In the genomic region with DNA sequence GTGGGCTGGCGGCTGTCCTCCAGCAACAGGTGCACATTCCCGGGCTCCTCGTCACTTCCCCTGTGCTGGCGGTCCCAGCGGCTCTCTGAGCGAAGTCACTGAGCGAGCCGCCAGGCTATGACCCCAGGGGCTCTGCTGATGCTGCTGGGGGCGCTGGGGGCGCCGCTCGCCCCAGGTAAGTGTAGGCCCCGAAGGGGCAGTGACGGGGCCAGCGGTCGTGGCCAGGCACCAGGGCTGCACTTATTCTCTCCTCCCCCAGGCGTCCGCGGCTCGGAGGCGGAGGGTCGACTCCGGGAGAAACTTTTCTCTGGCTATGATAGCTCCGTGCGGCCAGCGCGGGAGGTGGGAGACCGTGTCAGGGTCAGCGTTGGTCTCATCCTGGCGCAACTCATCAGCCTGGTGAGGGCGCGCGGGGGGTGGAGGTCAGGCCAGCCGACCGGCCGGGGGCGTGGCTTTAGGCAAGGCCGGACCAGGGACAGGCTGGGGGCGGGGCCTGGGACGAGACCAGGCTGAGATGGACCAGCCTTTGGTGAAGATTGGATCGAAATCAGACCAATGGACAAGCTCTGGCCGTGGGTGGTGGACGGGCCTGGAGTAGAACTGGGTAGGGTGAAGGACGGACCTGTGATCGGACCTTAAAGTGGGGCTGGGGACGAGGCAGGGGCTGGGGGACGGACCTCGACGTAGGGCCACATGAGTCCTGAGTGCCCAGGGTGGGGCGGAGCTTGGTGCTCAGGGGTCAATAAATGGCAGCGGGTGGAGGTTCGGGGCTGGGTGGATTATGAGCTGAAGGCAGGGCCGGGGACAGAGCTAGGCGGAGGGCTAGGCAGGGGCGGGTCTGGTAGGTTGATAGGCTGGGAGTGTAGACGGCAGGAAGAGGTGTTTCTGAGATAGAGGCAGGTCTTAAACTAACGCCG, we compare ENCODE assay signal across 2 cellular contexts.
TF ChIP-seq lines count a peak whose summit lies in the region.

A gene with protein sequence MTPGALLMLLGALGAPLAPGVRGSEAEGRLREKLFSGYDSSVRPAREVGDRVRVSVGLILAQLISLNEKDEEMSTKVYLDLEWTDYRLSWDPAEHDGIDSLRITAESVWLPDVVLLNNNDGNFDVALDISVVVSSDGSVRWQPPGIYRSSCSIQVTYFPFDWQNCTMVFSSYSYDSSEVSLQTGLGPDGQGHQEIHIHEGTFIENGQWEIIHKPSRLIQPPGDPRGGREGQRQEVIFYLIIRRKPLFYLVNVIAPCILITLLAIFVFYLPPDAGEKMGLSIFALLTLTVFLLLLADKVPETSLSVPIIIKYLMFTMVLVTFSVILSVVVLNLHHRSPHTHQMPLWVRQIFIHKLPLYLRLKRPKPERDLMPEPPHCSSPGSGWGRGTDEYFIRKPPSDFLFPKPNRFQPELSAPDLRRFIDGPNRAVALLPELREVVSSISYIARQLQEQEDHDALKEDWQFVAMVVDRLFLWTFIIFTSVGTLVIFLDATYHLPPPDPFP (plus strand): TSS at position 51 of the 917 bp plus-strand sequence. CDS start 67 bp downstream, at position 118.

TF ChIP-seq in HEK293, 187 proteins besides CTCF, POLR2A, EP300 and RAD21 (continued from another document and continues in another):
- 0 out of 2 replicates have a peak, but pooled peaks have one; percentile 8 for TF ChIP-seq ZNF423 (tag by site-specific recombination; IDR thresholded peaks at IDR 0.05)
- TF ChIP-seq ZNF341 (tag by site-specific recombination; IDR thresholded peaks at IDR 0.05; ENCODE audit: low read depth): peak; percentile 92
- no peak for TF ChIP-seq ZNF629 (tag by site-specific recombination; IDR thresholded peaks at IDR 0.05)
- TF ChIP-seq ZNF623 (tag by site-specific recombination; IDR thresholded peaks at IDR 0.05): no peak
- TF ChIP-seq ZIC2 (tag by site-specific recombination; IDR thresholded peaks at IDR 0.05): peak; percentile 53
- TF ChIP-seq ZNF664 (tag by site-specific recombination; IDR thresholded peaks at IDR 0.05): no peak
- TF ChIP-seq SCRT1 (tag by site-specific recombination; IDR thresholded peaks at IDR 0.05; ENCODE audit: borderline replicate concordance): peak; percentile 52; the same call in 1 of the 2 replicates
- TF ChIP-seq KLF10 (tag by site-specific recombination; IDR thresholded peaks at IDR 0.05): no peak
- peak; percentile 93 for TF ChIP-seq GLIS2 (tag by site-specific recombination; IDR thresholded peaks at IDR 0.05)
- peak; percentile 88 for TF ChIP-seq KLF1 (tag by site-specific recombination; IDR thresholded peaks at IDR 0.05)
- peak; percentile 84 for TF ChIP-seq KLF9 (tag by site-specific recombination; IDR thresholded peaks at IDR 0.05; ENCODE audit: low read depth)
- TF ChIP-seq ZNF654 (tag by site-specific recombination; IDR thresholded peaks at IDR 0.05; ENCODE audit: low read depth): no peak
- TF ChIP-seq ZNF777 (tag by site-specific recombination; IDR thresholded peaks at IDR 0.05; ENCODE audit: borderline replicate concordance): peak; percentile 79; the same call in 1 of the 2 replicates
- TF ChIP-seq SP2 (tag by site-specific recombination; IDR thresholded peaks at IDR 0.05): peak; percentile 88
- no peak for TF ChIP-seq ZNF138 (tag by site-specific recombination; IDR thresholded peaks at IDR 0.05; ENCODE audit: borderline replicate concordance)
- TF ChIP-seq, protein P1, sequence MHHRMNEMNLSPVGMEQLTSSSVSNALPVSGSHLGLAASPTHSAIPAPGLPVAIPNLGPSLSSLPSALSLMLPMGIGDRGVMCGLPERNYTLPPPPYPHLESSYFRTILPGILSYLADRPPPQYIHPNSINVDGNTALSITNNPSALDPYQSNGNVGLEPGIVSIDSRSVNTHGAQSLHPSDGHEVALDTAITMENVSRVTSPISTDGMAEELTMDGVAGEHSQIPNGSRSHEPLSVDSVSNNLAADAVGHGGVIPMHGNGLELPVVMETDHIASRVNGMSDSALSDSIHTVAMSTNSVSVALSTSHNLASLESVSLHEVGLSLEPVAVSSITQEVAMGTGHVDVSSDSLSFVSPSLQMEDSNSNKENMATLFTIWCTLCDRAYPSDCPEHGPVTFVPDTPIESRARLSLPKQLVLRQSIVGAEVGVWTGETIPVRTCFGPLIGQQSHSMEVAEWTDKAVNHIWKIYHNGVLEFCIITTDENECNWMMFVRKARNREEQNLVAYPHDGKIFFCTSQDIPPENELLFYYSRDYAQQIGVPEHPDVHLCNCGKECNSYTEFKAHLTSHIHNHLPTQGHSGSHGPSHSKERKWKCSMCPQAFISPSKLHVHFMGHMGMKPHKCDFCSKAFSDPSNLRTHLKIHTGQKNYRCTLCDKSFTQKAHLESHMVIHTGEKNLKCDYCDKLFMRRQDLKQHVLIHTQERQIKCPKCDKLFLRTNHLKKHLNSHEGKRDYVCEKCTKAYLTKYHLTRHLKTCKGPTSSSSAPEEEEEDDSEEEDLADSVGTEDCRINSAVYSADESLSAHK (tag by site-specific recombination; IDR thresholded peaks at IDR 0.05): no peak
- TF ChIP-seq ZBTB8A (tag by site-specific recombination; IDR thresholded peaks at IDR 0.05): peak; percentile 42; the same call in 1 of the 2 replicates
- peak; percentile 11; the same call in 1 of the 2 replicates for TF ChIP-seq SP7 (tag by site-specific recombination; IDR thresholded peaks at IDR 0.05)
- TF ChIP-seq, protein P2, sequence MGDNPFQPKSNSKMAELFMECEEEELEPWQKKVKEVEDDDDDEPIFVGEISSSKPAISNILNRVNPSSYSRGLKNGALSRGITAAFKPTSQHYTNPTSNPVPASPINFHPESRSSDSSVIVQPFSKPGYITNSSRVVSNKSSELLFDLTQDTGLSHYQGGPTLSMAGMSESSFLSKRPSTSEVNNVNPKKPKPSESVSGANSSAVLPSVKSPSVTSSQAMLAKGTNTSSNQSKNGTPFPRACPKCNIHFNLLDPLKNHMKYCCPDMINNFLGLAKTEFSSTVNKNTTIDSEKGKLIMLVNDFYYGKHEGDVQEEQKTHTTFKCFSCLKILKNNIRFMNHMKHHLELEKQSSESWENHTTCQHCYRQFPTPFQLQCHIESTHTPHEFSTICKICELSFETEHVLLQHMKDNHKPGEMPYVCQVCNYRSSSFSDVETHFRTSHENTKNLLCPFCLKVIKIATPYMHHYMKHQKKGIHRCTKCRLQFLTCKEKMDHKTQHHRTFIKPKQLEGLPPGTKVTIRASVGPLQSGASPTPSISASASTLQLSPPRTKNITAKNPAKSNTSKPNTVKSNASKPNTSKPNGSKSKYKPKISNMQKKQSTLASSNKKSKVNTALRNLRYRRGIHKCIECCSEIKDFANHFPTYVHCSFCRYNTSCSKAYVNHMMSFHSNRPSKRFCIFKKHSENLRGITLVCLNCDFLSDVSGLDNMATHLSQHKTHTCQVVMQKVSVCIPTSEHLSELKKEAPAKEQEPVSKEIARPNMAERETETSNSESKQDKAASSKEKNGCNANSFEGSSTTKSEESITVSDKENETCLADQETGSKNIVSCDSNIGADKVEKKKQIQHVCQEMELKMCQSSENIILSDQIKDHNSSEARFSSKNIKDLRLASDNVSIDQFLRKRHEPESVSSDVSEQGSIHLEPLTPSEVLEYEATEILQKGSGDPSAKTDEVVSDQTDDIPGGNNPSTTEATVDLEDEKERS (tag by site-specific recombination; IDR thresholded peaks at IDR 0.05): no peak
- TF ChIP-seq ZNF521 (tag by site-specific recombination; IDR thresholded peaks at IDR 0.05): no peak
- no peak for TF ChIP-seq ZNF121 (tag by site-specific recombination; IDR thresholded peaks at IDR 0.05)
- TF ChIP-seq ZNF366 (tag by site-specific recombination; conservative IDR thresholded peaks at IDR 0.05): no peak
- TF ChIP-seq ZNF211 (tag by site-specific recombination; IDR thresholded peaks at IDR 0.05; ENCODE audit: low read depth): no peak
- TF ChIP-seq, protein P3, sequence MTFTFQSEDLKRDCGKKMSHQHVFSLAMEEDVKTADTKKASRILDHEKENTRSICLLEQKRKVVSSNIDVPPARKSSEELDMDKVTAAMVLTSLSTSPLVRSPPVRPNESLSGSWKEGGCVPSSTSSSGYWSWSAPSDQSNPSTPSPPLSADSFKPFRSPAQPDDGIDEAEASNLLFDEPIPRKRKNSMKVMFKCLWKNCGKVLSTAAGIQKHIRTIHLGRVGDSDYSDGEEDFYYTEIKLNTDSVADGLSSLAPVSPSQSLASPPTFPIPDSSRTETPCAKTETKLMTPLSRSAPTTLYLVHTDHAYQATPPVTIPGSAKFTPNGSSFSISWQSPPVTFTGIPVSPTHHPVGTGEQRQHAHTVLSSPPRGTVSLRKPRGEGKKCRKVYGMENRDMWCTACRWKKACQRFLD (tag by site-specific recombination; IDR thresholded peaks at IDR 0.05): no peak
- no peak for TF ChIP-seq ZNF701 (tag by site-specific recombination; IDR thresholded peaks at IDR 0.05)

TF ChIP-seq in HepG2, 621 proteins besides CTCF, POLR2A, EP300 and RAD21 (continued from another document and continues in another):
- TF ChIP-seq, protein P4, sequence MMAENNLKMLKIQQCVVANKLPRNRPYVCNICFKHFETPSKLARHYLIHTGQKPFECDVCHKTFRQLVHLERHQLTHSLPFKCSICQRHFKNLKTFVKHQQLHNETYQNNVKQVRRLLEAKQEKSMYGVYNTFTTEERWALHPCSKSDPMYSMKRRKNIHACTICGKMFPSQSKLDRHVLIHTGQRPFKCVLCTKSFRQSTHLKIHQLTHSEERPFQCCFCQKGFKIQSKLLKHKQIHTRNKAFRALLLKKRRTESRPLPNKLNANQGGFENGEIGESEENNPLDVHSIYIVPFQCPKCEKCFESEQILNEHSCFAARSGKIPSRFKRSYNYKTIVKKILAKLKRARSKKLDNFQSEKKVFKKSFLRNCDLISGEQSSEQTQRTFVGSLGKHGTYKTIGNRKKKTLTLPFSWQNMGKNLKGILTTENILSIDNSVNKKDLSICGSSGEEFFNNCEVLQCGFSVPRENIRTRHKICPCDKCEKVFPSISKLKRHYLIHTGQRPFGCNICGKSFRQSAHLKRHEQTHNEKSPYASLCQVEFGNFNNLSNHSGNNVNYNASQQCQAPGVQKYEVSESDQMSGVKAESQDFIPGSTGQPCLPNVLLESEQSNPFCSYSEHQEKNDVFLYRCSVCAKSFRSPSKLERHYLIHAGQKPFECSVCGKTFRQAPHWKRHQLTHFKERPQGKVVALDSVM (CRISPR knock-in tag; IDR thresholded peaks at IDR 0.05): peak; percentile 51; the same call in 1 of the 2 replicates
- TF ChIP-seq SALL2 (CRISPR knock-in tag; IDR thresholded peaks at IDR 0.05) (peak; percentile 47; the same call in 1 of the 2 replicates), HNF4G (IDR thresholded peaks at IDR 0.05; ENCODE audit: borderline replicate concordance, low read depth, low read length) (0 out of 2 replicates have a peak, but pooled peaks have one; percentile 4), HNF4G (CRISPR knock-in tag; IDR thresholded peaks at IDR 0.05; ENCODE audit: borderline replicate concordance, low read depth) (peak; percentile 60), SSRP1 (CRISPR knock-in tag; IDR thresholded peaks at IDR 0.05) (no peak), ZNF224 (CRISPR knock-in tag; IDR thresholded peaks at IDR 0.05) (no peak), RBM39 (IDR thresholded peaks at IDR 0.05; ENCODE audit: low read depth, low read length, poor library complexity, severe bottlenecking) (peak; percentile 84), NONO (IDR thresholded peaks at IDR 0.05) (no peak), NONO (CRISPR knock-in tag; conservative IDR thresholded peaks at IDR 0.05) (peak; percentile 78), ZSCAN20 (CRISPR knock-in tag; IDR thresholded peaks at IDR 0.05; ENCODE audit: borderline replicate concordance) (peak; percentile 27; the same call in 1 of the 2 replicates), MTF2 (CRISPR knock-in tag; IDR thresholded peaks at IDR 0.05; ENCODE audit: borderline replicate concordance) (no peak), DMAP1 (CRISPR knock-in tag; IDR thresholded peaks at IDR 0.05) (no peak; the same call in 1 of the 2 replicates), ZNF496 (CRISPR knock-in tag; IDR thresholded peaks at IDR 0.05; ENCODE audit: insufficient replicate concordance) (no peak), ZNF850 (CRISPR knock-in tag; conservative IDR thresholded peaks at IDR 0.05) (no peak; the same call in 1 of the 2 replicates), SP140L (CRISPR knock-in tag; IDR thresholded peaks at IDR 0.05; ENCODE audit: borderline replicate concordance) (no peak), NCOA2 (CRISPR knock-in tag; IDR thresholded peaks at IDR 0.05) (0 out of 2 replicates have a peak, but pooled peaks have one; percentile 18), RFXANK (CRISPR knock-in tag; IDR thresholded peaks at IDR 0.05) (no peak), ASH2L (IDR thresholded peaks at IDR 0.05; ENCODE audit: insufficient read length, low read depth, low read length) (peak; percentile 54), MEF2D (CRISPR knock-in tag; IDR thresholded peaks at IDR 0.05) (no peak), NAIF1 (CRISPR knock-in tag; IDR thresholded peaks at IDR 0.05; ENCODE audit: borderline replicate concordance) (no peak), NCOA5 (CRISPR knock-in tag; IDR thresholded peaks at IDR 0.05) (no peak), BCL6 (CRISPR knock-in tag; IDR thresholded peaks at IDR 0.05) (peak; percentile 15; the same call in 1 of the 2 replicates), JUND (CRISPR knock-in tag; IDR thresholded peaks at IDR 0.05) (no peak), ZNF343 (CRISPR knock-in tag; IDR thresholded peaks at IDR 0.05) (no peak), ZNF367 (CRISPR knock-in tag; IDR thresholded peaks at IDR 0.05; ENCODE audit: borderline replicate concordance) (no peak), SMAD9 (CRISPR knock-in tag; IDR thresholded peaks at IDR 0.05) (no peak), KLF6 (CRISPR knock-in tag; IDR thresholded peaks at IDR 0.05) (0 out of 2 replicates have a peak, but pooled peaks have one; percentile 58), ARHGAP35 (CRISPR knock-in tag; IDR thresholded peaks at IDR 0.05; ENCODE audit: borderline replicate concordance) (no peak), KLF9 (CRISPR knock-in tag; IDR thresholded peaks at IDR 0.05; ENCODE audit: low read depth) (no peak; the same call in 1 of the 2 replicates)
- TF ChIP-seq, protein P5, sequence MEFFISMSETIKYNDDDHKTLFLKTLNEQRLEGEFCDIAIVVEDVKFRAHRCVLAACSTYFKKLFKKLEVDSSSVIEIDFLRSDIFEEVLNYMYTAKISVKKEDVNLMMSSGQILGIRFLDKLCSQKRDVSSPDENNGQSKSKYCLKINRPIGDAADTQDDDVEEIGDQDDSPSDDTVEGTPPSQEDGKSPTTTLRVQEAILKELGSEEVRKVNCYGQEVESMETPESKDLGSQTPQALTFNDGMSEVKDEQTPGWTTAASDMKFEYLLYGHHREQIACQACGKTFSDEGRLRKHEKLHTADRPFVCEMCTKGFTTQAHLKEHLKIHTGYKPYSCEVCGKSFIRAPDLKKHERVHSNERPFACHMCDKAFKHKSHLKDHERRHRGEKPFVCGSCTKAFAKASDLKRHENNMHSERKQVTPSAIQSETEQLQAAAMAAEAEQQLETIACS (CRISPR knock-in tag; IDR thresholded peaks at IDR 0.05): no peak
- TF ChIP-seq, protein P6, sequence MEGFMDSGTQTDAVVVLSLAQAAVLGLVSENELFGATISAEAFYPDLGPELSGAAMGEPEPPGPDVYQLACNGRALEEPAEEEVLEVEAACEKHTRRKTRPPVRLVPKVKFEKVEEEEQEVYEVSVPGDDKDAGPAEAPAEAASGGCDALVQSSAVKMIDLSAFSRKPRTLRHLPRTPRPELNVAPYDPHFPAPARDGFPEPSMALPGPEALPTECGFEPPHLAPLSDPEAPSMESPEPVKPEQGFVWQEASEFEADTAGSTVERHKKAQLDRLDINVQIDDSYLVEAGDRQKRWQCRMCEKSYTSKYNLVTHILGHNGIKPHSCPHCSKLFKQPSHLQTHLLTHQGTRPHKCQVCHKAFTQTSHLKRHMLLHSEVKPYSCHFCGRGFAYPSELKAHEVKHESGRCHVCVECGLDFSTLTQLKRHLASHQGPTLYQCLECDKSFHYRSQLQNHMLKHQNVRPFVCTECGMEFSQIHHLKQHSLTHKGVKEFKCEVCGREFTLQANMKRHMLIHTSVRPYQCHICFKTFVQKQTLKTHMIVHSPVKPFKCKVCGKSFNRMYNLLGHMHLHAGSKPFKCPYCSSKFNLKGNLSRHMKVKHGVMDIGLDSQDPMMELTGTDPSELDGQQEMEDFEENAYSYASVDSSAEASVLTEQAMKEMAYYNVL (CRISPR knock-in tag; IDR thresholded peaks at IDR 0.05; ENCODE audit: borderline replicate concordance): 0 out of 2 replicates have a peak, but pooled peaks have one; percentile 61
